30 cellular contexts compared by ENCODE assay signal in genomic region chr1:156451486-156452184, GRCh38. TPM values are rescaled to one million over a fixed set of nuclear protein-coding genes. Genes with fewer than 3 reads are reported as not detected.
DNase-seq lines count a peak whose midpoint lies in the region; ATAC-seq, FAIRE-seq and TF ChIP-seq lines count a peak whose summit lies in the region.
"Had no signal": no experiment of that assay in that cellular context is flagged by ENCODE, and none has a peak within 500 bp of the region (broad histone marks: within the 10 kb centered on the region; RNA-seq: fewer than 3 reads in every experiment).

No MANE protein-coding gene starts in this region.

- TF ChIP-seq RAD21 in K562 (CRISPR knock-in tag; conservative IDR thresholded peaks at IDR 0.05 in 1 of 2, IDR thresholded peaks at IDR 0.05 in 1 of 2): peak in 1 of 2 experiments; percentile 27; a peak in 1 of 4 replicates

- POLR2A ChIA-PET in A673 (lab: Charles Lee; ENCODE audit: low non-redundant PET): no interaction called here
- POLR2A ChIA-PET in K562 (lab: Yijun Ruan, JAX): interaction anchor here (1.2 kb wide), 1 partner anchor 104 kb away, joined by 3 read pairs; no protein-coding TSS in a partner anchor

- TF ChIP-seq POLR2A in K562 (conservative IDR thresholded peaks at IDR 0.05): no peak

- no peak overlapping the region for H3K27ac ChIP-seq in A673 (ENCODE audit: low read depth, low read length, poor library complexity, severe bottlenecking)
- no peak overlapping the region for H3K27ac ChIP-seq in K562 (ENCODE audit: extremely low read depth, low read depth, low read length)
- H3K27ac ChIP-seq: A549, ovary, testis had no signal

- TF ChIP-seq EP300 in K562 (IDR thresholded peaks at IDR 0.05; ENCODE audit: low read length): no peak

- FAIRE-seq in K562 (lab: Jason Lieb, UNC): no peak
- FAIRE-seq: A549, D721Med, GM18507, GM19239, TTC549 had no signal

- H3K9me1 ChIP-seq in K562 (ENCODE audit: control insufficient read depth, insufficient read depth, low read length): no peaks in the 10 kb centered on the region

- ATAC-seq in K562 (no peak), left lobe of liver (peak; percentile 42), HG03045 (IDR thresholded peaks at IDR 0.05; ENCODE audit: unreplicated experiment) (no peak), GM21447 (IDR thresholded peaks at IDR 0.05; ENCODE audit: unreplicated experiment) (no peak)
- ATAC-seq: A549; SK-N-SH treated with all-trans-retinoic acid at 6 μM for 48 hours; stimulated activated naive CD8-positive, alpha-beta T cell treated with anti-CD3 and anti-CD28 coated beads, Interleukin-15, Interleukin-2, amounts not matched to agents 100 U/mL and 50 U/mL, for 24 hours had no signal

- H3K9me3 ChIP-seq in A673 (ENCODE audit: low read depth, low read length, poor library complexity, severe bottlenecking) (no peaks in the 10 kb centered on the region), K562 (replicated peaks; ENCODE audit: control insufficient read depth, insufficient read depth, low read depth, low read length) (no peaks in the 10 kb centered on the region), BE2C (no peaks in the 10 kb centered on the region)
- H3K9me3 ChIP-seq: A549, ovary, testis had no signal

- H3K9ac ChIP-seq in K562 (ENCODE audit: insufficient read depth in 1 of 2, low read depth in 2 of 2, low read length in 2 of 2): no peak overlapping the region

- TF ChIP-seq CTCF in A673 (conservative IDR thresholded peaks at IDR 0.05; ENCODE audit: low read depth, low read length) (peak; percentile 24; the same call in 1 of the 2 replicates), K562 (IDR thresholded peaks at IDR 0.05 in 2 of 3, conservative IDR thresholded peaks at IDR 0.05 in 1 of 3; ENCODE audit: insufficient read depth in 2 of 3, low read depth in 1 of 3, low read length in 3 of 3) (peak; percentile 27 to 43 (median 34); a peak in 4 of 6 replicates), BE2C (IDR thresholded peaks at IDR 0.05; ENCODE audit: low read depth, low read length) (no peak)

- no peak overlapping the region; the same call in 1 of the 2 replicates for H2AFZ ChIP-seq in K562 (ENCODE audit: low read depth, low read length)

- no peak overlapping the region for H3K4me2 ChIP-seq in K562 (ENCODE audit: insufficient read depth, low read length)
- H3K4me2 ChIP-seq: A549 had no signal

- DNase-seq in A673 (ENCODE audit: low spot score) (no peak), NCI-H69 (lab: John Stamatoyannopoulos, UW) (peak; percentile 16), K562 (ENCODE audit: extremely low read depth in 1 of 4, low spot score in 3 of 4) (no peak), left lobe of liver (ENCODE audit: low spot score) (no peak), COR-L47 (lab: John Stamatoyannopoulos, UW) (no peak), BE2C (no peak)
- DNase-seq: activated CD4-positive, alpha-beta memory T cell treated with anti-CD3 and anti-CD28 coated beads for 36 hours; activated CD4-positive, alpha-beta T cell treated with anti-CD3 and anti-CD28 coated beads for 1 hour; activated CD8-positive, alpha-beta memory T cell treated with anti-CD3 and anti-CD28 coated beads, Interleukin-2, amount 50 U/mL, for 4 hours; activated naive CD4-positive, alpha-beta T cell treated with anti-CD3 and anti-CD28 coated beads, Interleukin-2, amount 50 U/mL, for 16 hours; AML-193; CD4-positive, alpha-beta T cell; cerebellar nuclear complex; EL; hypothalamus; Karpas-422; NCI-H1436 treated with DMSO at 0.1 percent for 48 hours; NCI-H446 treated with DMSO at 0.1 percent for 48 hours; ovary; stimulated activated CD4-positive, alpha-beta T cell treated with anti-CD3 and anti-CD28 coated beads, Interleukin-2, amount 100 ng/mL, for 24 hours; stimulated activated naive CD8-positive, alpha-beta T cell treated with anti-CD3 and anti-CD28 coated beads, Interleukin-15, Interleukin-2, amounts not matched to agents 100 U/mL and 50 U/mL, for 24 hours; testis had no signal

- H3K36me3 ChIP-seq in A673 (ENCODE audit: insufficient read depth, low read length, poor library complexity, severe bottlenecking) (no peaks in the 10 kb centered on the region), K562 (ENCODE audit: control insufficient read depth, insufficient read depth, low read length) (no peaks in the 10 kb centered on the region), BE2C (no peaks in the 10 kb centered on the region)
- H3K36me3 ChIP-seq: ovary had no signal

- 16% methylated on average over 5 of the region's 5 CpGs for WGBS in K562 (ENCODE audit: insufficient coverage, low coverage, missing lambda C conversion rate)

- H3K27me3 ChIP-seq in A673 (replicated peaks; ENCODE audit: insufficient read depth, low read depth, low read length, poor library complexity) (peaks cover 3% of the 10 kb centered on the region), K562 (ENCODE audit: control insufficient read depth in 2 of 2, insufficient read depth in 2 of 2, low read length in 2 of 2) (peaks cover 8 to 20% of the 10 kb centered on the region in 2 experiments; a peak in 4 of 5 replicates), BE2C (no peaks in the 10 kb centered on the region)
- H3K27me3 ChIP-seq: ovary, testis had no signal

- H3K4me1 ChIP-seq in A673 (ENCODE audit: insufficient read depth, low read length, poor library complexity, severe bottlenecking): no peaks in the 10 kb centered on the region
- peaks cover 2 to 10% of the 10 kb centered on the region in 2 experiments; a peak in 3 of 5 replicates for H3K4me1 ChIP-seq in K562 (replicated peaks in 1 of 2; ENCODE audit: control insufficient read depth in 2 of 2, insufficient read depth in 2 of 2, low read length in 2 of 2)
- no peaks in the 10 kb centered on the region for H3K4me1 ChIP-seq in BE2C
- H3K4me1 ChIP-seq: testis had no signal

- H3K4me3 ChIP-seq in A673 (ENCODE audit: low read depth, low read length, poor library complexity, severe bottlenecking): no peak overlapping the region
- no peak overlapping the region for H3K4me3 ChIP-seq in K562
- H3K4me3 ChIP-seq in BE2C (ENCODE audit: low read depth, low read length): no peak overlapping the region
- H3K4me3 ChIP-seq: A549, ovary, testis had no signal

- CTCF ChIA-PET in A673 (lab: Charles Lee): no interaction called here
- CTCF ChIA-PET in K562 (lab: Yijun Ruan, JAX; ENCODE audit: low intra/inter-chr PET ratio): interaction anchor here (0.6 to 0.8 kb wide), 4 partner anchors 59 to 157 kb away, joined by 3 to 4 read pairs (median 3); partner anchors contain the start of gene GPATCH4

- BruUV-seq in A673 (replicated peaks; lab: Mats Ljungman, UMichigan): no TSS peak
- BruUV-seq in K562 (replicated peaks; lab: Mats Ljungman, UMichigan): no TSS peak

- in situ Hi-C loops in K562 (cut with MboI): no loop called here

- no peaks in the 10 kb centered on the region for H3K79me2 ChIP-seq in K562 (ENCODE audit: control insufficient read depth, insufficient read depth, low read length)

- intact Hi-C loops in A673 (cut with micrococcal nuclease; ENCODE audit: unreplicated experiment): no loop called here
- intact Hi-C loops in K562 (cut with micrococcal nuclease): no loop called here

- no peaks in the 10 kb centered on the region for H4K20me1 ChIP-seq in K562 (replicated peaks; ENCODE audit: control insufficient read depth, insufficient read depth, low read length)

TF ChIP-seq in K562, 482 proteins besides CTCF, POLR2A, EP300 and RAD21 (continues in another document):
- TF ChIP-seq, protein P1, sequence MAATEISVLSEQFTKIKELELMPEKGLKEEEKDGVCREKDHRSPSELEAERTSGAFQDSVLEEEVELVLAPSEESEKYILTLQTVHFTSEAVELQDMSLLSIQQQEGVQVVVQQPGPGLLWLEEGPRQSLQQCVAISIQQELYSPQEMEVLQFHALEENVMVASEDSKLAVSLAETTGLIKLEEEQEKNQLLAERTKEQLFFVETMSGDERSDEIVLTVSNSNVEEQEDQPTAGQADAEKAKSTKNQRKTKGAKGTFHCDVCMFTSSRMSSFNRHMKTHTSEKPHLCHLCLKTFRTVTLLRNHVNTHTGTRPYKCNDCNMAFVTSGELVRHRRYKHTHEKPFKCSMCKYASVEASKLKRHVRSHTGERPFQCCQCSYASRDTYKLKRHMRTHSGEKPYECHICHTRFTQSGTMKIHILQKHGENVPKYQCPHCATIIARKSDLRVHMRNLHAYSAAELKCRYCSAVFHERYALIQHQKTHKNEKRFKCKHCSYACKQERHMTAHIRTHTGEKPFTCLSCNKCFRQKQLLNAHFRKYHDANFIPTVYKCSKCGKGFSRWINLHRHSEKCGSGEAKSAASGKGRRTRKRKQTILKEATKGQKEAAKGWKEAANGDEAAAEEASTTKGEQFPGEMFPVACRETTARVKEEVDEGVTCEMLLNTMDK (IDR thresholded peaks at IDR 0.05; ENCODE audit: borderline replicate concordance, insufficient read depth, low read depth, low read length, poor library complexity, severe bottlenecking): peak; percentile 40
- TF ChIP-seq ZNF75A (CRISPR knock-in tag; IDR thresholded peaks at IDR 0.05): no peak
- no peak for TF ChIP-seq TFAM (CRISPR knock-in tag; conservative IDR thresholded peaks at IDR 0.05)
- TF ChIP-seq RBBP5 (IDR thresholded peaks at IDR 0.05; ENCODE audit: borderline replicate concordance, insufficient read depth, low read length, poor library complexity, severe bottlenecking): no peak
- no peak for TF ChIP-seq ZNF165 (CRISPR knock-in tag; IDR thresholded peaks at IDR 0.05; ENCODE audit: borderline replicate concordance)
- TF ChIP-seq FIP1L1 (IDR thresholded peaks at IDR 0.05; ENCODE audit: low read depth, low read length, poor library complexity, severe bottlenecking): no peak
- no peak for TF ChIP-seq MCM2 (IDR thresholded peaks at IDR 0.05; ENCODE audit: low read depth)

RNA-seq across cellular contexts. Expression of gene MEF2D, which starts 48.9 kb away (rescaled TPM):
- total RNA-seq in A673 (2021): 18.3 and 21.8 TPM in 2 replicates
- 11.7 and 23.2 TPM in 2 replicates for total RNA-seq in K562 (2011; cell fraction: chromatin; rRNA removed; ENCODE audit: low replicate concordance)
- 10.0 and 13.7 TPM in 2 replicates for total RNA-seq in K562 (2011; cell fraction: nucleolus; rRNA removed)
- total RNA-seq in K562 (2011; cell fraction: nucleoplasm; rRNA removed): 14.1 and 18.8 TPM in 2 replicates
- 5.4 and 6.5 TPM in 2 replicates for total RNA-seq in K562 (2014; rRNA removed)
- 1.3 and 1.7 TPM in 2 replicates for total RNA-seq in K562 (2014; rRNA removed; fragmentation: Illumina TruSeq; extraction: Trizol)
- 2.6 and 2.7 TPM in 2 replicates for total RNA-seq in K562 (2015; rRNA removed; fragmentation: Illumina TruSeq; extraction: Trizol)
- 13.8 and 19.5 TPM in 2 replicates for total RNA-seq in K562 (2021)
- polyA plus RNA-seq in K562 (2011; rRNA removed): 2.2 and 4.6 TPM in 2 replicates
- polyA plus RNA-seq in K562 (2011; cell fraction: cytosol; rRNA removed): 3.8 and 6.0 TPM in 2 replicates
- polyA plus RNA-seq in K562 (2011; cell fraction: nucleus; rRNA removed): 8.5 and 14.0 TPM in 2 replicates
- 8.7 and 11.3 TPM in 2 replicates for polyA plus RNA-seq in K562 (2012)
- polyA plus RNA-seq in K562 (2014; fragmentation: Illumina TruSeq; extraction: Trizol): 5.0 and 8.2 TPM in 2 replicates
- under 1 TPM; 0.10 TPM for polyA plus RNA-seq in K562 (2014; fragmentation: Nextera tagmentation; extraction: Ambion mirVana)
- 6.0 and 8.2 TPM in 2 replicates for polyA plus RNA-seq in K562 (2014; rRNA removed)
- polyA minus RNA-seq in K562 (2011; rRNA and poly(A)+ RNA removed): 2.8 and 3.4 TPM in 2 replicates
- 3.1 and 5.6 TPM in 2 replicates for polyA minus RNA-seq in K562 (2011; cell fraction: cytosol; rRNA and poly(A)+ RNA removed)
- 4.6 and 7.7 TPM in 2 replicates for polyA minus RNA-seq in K562 (2011; cell fraction: nucleus; rRNA and poly(A)+ RNA removed)
- total RNA-seq in left lobe of liver: 17.5 TPM
- 55.3 TPM for polyA plus RNA-seq in BE2C (2012; ENCODE audit: insufficient read depth, insufficient read length, low read depth)
